8 cellular contexts compared by ENCODE assay signal in the genomic region with DNA sequence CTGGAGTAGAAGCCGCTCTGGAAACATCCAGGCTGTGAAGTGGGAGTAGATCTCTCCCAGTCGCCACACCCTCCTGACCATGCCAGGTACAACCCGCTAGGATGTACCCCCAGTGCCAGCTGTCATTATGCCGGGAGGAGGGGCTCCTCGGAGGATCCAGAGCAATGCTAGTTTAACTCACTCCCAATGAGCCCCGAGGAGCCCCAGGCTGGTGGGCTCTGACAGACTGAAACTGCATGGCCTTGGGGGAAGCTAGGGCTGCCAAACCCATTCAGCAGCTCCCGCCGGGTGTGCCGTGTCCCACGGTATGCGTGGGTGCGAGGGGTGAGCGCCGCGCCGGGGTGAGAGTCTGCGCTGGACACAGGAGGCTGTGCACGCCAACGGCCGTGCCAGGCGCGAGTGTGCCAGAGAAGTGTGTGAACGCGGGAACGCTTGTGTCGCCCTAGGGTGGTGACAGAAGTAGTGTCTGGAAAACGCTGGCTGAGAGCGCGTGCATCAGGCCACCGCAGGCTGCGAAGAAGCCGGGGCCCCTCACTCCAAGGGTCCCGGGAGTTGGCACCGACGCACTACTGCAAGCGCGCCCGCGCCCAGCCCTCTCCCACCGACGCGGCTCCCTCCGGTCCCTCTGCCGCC.
DNase-seq lines count a peak whose midpoint lies in the region; ATAC-seq and TF ChIP-seq lines count a peak whose summit lies in the region.

No MANE protein-coding gene starts in this region.

- ATAC-seq in GM23338 = peak; percentile 15
- peak; percentile 3 for ATAC-seq in memory B cell (ENCODE audit: low read depth)
- ATAC-seq in HG03469 (IDR thresholded peaks at IDR 0.05; ENCODE audit: unreplicated experiment) = no peak

- H3K27ac ChIP-seq in GM23338 (ENCODE audit: low read depth) = no peak overlapping the region
- no peak overlapping the region for H3K27ac ChIP-seq in mammary epithelial cell (ENCODE audit: insufficient read depth, low read depth, low read length)
- peak overlapping the region in 2 of 4 donors; percentile 45 to 73 for H3K27ac ChIP-seq in tibial nerve

- H3K27me3 ChIP-seq in GM23338 (ENCODE audit: insufficient read depth) = peaks cover 39% of the 10 kb centered on the region
- no peaks in the 10 kb centered on the region for H3K27me3 ChIP-seq in mammary epithelial cell (ENCODE audit: insufficient read depth, low read length)
- H3K27me3 ChIP-seq in tibial nerve = no peaks in the 10 kb centered on the region

- no peak overlapping the region for H3K27ac Mint-ChIP-seq in GM23338
- peak overlapping the region; percentile 57 for H3K27ac Mint-ChIP-seq in memory B cell

- H3K4me1 Mint-ChIP-seq in GM23338 = peaks cover 5% of the 10 kb centered on the region; the same call in 2 of the 3 replicates
- H3K4me1 Mint-ChIP-seq in memory B cell = peaks cover 47% of the 10 kb centered on the region

- H3K4me3 ChIP-seq in GM23338 = peak overlapping the region; percentile 61
- H3K4me3 ChIP-seq in mammary epithelial cell (replicated peaks in 1 of 3; ENCODE audit: insufficient read depth in 1 of 3, low read depth in 2 of 3, low read length in 3 of 3) = peak overlapping the region; percentile 17 to 67 (median 62)
- peak overlapping the region; percentile 35 to 69 (median 46) for H3K4me3 ChIP-seq in tibial nerve

- no peaks in the 10 kb centered on the region; the same call in 1 of the 2 replicates for H3K9me2 ChIP-seq in GM23338 (ENCODE audit: insufficient read depth)

- H2AFZ ChIP-seq in GM23338 (0 out of 2 replicates have a peak overlapping the region, but pooled peaks have one; percentile 63), mammary epithelial cell (ENCODE audit: low read depth, low read length) (peak overlapping the region; percentile 76)

- H3K9me3 ChIP-seq in mammary epithelial cell (replicated peaks; ENCODE audit: insufficient read depth, low read length) (no peaks in the 10 kb centered on the region), tibial nerve (no peaks in the 10 kb centered on the region)

- H3K4me1 ChIP-seq in GM23338 (ENCODE audit: insufficient read depth) (peaks cover 3% of the 10 kb centered on the region; the same call in 1 of the 2 replicates), mammary epithelial cell (ENCODE audit: insufficient read depth, low read length) (peaks cover 37% of the 10 kb centered on the region), tibial nerve (peaks cover 0 to 37% (median 13%) of the 10 kb centered on the region in 4 donors)

- peak overlapping the region; percentile 76 for H3K4me3 Mint-ChIP-seq in GM23338
- H3K4me3 Mint-ChIP-seq in memory B cell = peak overlapping the region; percentile 88

- CTCF ChIA-PET in mammary epithelial cell (lab: Charles Lee; ENCODE audit: low non-redundant PET) = no interaction called here

- TF ChIP-seq CTCF in GM23338 (conservative IDR thresholded peaks at IDR 0.05; ENCODE audit: low read depth in 2 of 2) (no peak), mammary epithelial cell (conservative IDR thresholded peaks at IDR 0.05 in 1 of 2, IDR thresholded peaks at IDR 0.05 in 1 of 2; ENCODE audit: extremely low read depth in 1 of 2, insufficient read depth in 1 of 2, low read depth in 1 of 2, low read length in 2 of 2) (no peak), tibial nerve (IDR thresholded peaks at IDR 0.05) (no peak)

- H3K27me3 Mint-ChIP-seq in GM23338 (ENCODE audit: insufficient read depth, low read depth, poor library complexity) (peaks cover 40% of the 10 kb centered on the region), memory B cell (no peaks in the 10 kb centered on the region)

- H4K20me1 ChIP-seq in GM23338 (replicated peaks; ENCODE audit: insufficient read depth) (peaks cover 6% of the 10 kb centered on the region; the same call in 1 of the 2 replicates), mammary epithelial cell (ENCODE audit: insufficient read depth, low read length) (no peaks in the 10 kb centered on the region)

- H3K36me3 ChIP-seq in GM23338 (ENCODE audit: insufficient read depth) (no peaks in the 10 kb centered on the region), mammary epithelial cell (ENCODE audit: insufficient read depth, low read length) (no peaks in the 10 kb centered on the region), tibial nerve (no peaks in the 10 kb centered on the region)

- no peaks in the 10 kb centered on the region for H3K79me2 ChIP-seq in GM23338 (replicated peaks; ENCODE audit: insufficient read depth)
- no peaks in the 10 kb centered on the region for H3K79me2 ChIP-seq in mammary epithelial cell (ENCODE audit: insufficient read depth, low read length)

- intact Hi-C loops in mammary epithelial cell (cut with micrococcal nuclease) = loop anchor here (5.0 kb wide), 1 partner anchor 121 kb away; no protein-coding TSS in a partner anchor

- no peaks in the 10 kb centered on the region for H3K36me3 Mint-ChIP-seq in GM23338 (ENCODE audit: low read depth)
- H3K36me3 Mint-ChIP-seq in memory B cell = peaks cover 2% of the 10 kb centered on the region

- H3K4me2 ChIP-seq in GM23338 = peak overlapping the region; percentile 84
- peak overlapping the region; percentile 99 for H3K4me2 ChIP-seq in mammary epithelial cell (ENCODE audit: insufficient read depth, low read depth, low read length)

- TF ChIP-seq EP300 in tibial nerve (IDR thresholded peaks at IDR 0.05) = no peak

- H3K9me3 Mint-ChIP-seq in GM23338 = no peaks in the 10 kb centered on the region
- no peaks in the 10 kb centered on the region for H3K9me3 Mint-ChIP-seq in memory B cell

- peak; percentile 33 for DNase-seq in Daoy (ENCODE audit: low read depth)
- peak; percentile 25 for DNase-seq in GM23338 (ENCODE audit: low spot score)
- peak; percentile 28 for DNase-seq in NCI-H524 treated with DMSO at 0.1 percent for 48 hours (lab: John Stamatoyannopoulos, UW)
- DNase-seq in mammary epithelial cell = peak; percentile 16
- peak; percentile 20 to 45 for DNase-seq in memory B cell (ENCODE audit: low spot score in 2 of 2)
- DNase-seq in tibial nerve (ENCODE audit: low spot score in 2 of 2) = no peak
- no peak for DNase-seq in A172 (ENCODE audit: low spot score)

- H3K9ac ChIP-seq in mammary epithelial cell (ENCODE audit: insufficient read depth, low read length) = no peak overlapping the region

- dilution Hi-C loops in mammary epithelial cell (cut with HindIII; ENCODE audit: low sequenced_read_pairs) = no loop called here

- no peaks in the 10 kb centered on the region for H3F3A ChIP-seq in GM23338 (replicated peaks; ENCODE audit: low read depth)

- in situ Hi-C loops in mammary epithelial cell (cut with MboI; ENCODE audit: low sequenced_read_pairs in 2 of 2) = loop anchor here in 1 of 2 donors (25.0 kb wide), 1 partner anchor 126 kb away; no protein-coding TSS in a partner anchor

- no TSS peak for BruUV-seq in mammary epithelial cell (replicated peaks; lab: Mats Ljungman, UMichigan)

- WGBS in mammary epithelial cell (ENCODE audit: low coverage, missing lambda C conversion rate) = 1% methylated on average over 25 of the region's 44 CpGs
- WGBS in tibial nerve, 2 donors = 3 to 5% methylated on average over 19 to 38 of the region's 44 CpGs

- no peak for TF ChIP-seq POLR2A in tibial nerve (IDR thresholded peaks at IDR 0.05)

TF ChIP-seq in GM23338, 12 proteins besides CTCF, POLR2A, EP300 and RAD21 (continues in another document):
- TF ChIP-seq EZH2phosphoT487 (IDR thresholded peaks at IDR 0.05; ENCODE audit: unreplicated experiment) = no peak
- TF ChIP-seq ZNF331 (CRISPR knock-in tag; IDR thresholded peaks at IDR 0.05; ENCODE audit: low read depth) = no peak
- no peak for TF ChIP-seq JUNB (IDR thresholded peaks at IDR 0.05; ENCODE audit: unreplicated experiment)
- TF ChIP-seq EZH2 (IDR thresholded peaks at IDR 0.05; ENCODE audit: low read depth, unreplicated experiment) = no peak
- TF ChIP-seq REST (IDR thresholded peaks at IDR 0.05; ENCODE audit: unreplicated experiment) = no peak

Comparison
In these comparisons a context has a peak if more than half of its experiments do, and no peak if none do; other contexts are left out.
1. DNase-seq: peak in Daoy (single experiment), GM23338 (single experiment), NCI-H524 treated with DMSO at 0.1 percent for 48 hours (single experiment), mammary epithelial cell (single experiment) and memory B cell (2 of 2); none in tibial nerve (0 of 2) and A172 (single experiment).
2. Peak in every context shown above with its lines, with median percentiles within 50 percentile points of each other: H3K4me3 ChIP-seq.